8 cellular contexts compared by ENCODE assay signal in genomic region chr16:18925306-18926188, GRCh38. TPM values are rescaled to one million over a fixed set of nuclear protein-coding genes. Genes with fewer than 3 reads are reported as not detected.
DNase-seq lines count a peak whose midpoint lies in the region; ATAC-seq and TF ChIP-seq lines count a peak whose summit lies in the region.
"Not testable (repeated sequence)": the region's sequence is repeated elsewhere in the genome, so short reads cannot be mapped to it uniquely, and the experiment has no call there.

No MANE protein-coding gene starts in this region.

- H3K27ac ChIP-seq in HUES64 (ENCODE audit: low read depth, low read length) (peak overlapping the region; percentile 98; the same call in 1 of the 2 replicates), SK-N-SH (ENCODE audit: low read depth in 2 of 2, low read length in 1 of 2) (peak overlapping the region; percentile 71 to 81)

- H3K79me2 ChIP-seq in SK-N-SH (ENCODE audit: insufficient read depth): peaks cover 52% of the 10 kb centered on the region

- peak overlapping the region; percentile 93 for H3K4me3 Mint-ChIP-seq in natural killer cell treated with Interleukin-12 subunit alpha and Interleukin-12 subunit beta and Interleukin-15 and Interleukin-18, amount 100 ng/mL, for 72 hours

- not testable (repeated sequence) for H3K27me3 Mint-ChIP-seq in natural killer cell treated with Interleukin-12 subunit alpha and Interleukin-12 subunit beta and Interleukin-15 and Interleukin-18, amount 100 ng/mL, for 72 hours

- H2AFZ ChIP-seq in SK-N-SH (ENCODE audit: low read depth): 0 out of 2 replicates have a peak overlapping the region, but pooled peaks have one; percentile 41

- H3K36me3 ChIP-seq in HUES64 (ENCODE audit: insufficient read depth, low read length); SK-N-SH (replicated peaks in 1 of 2; ENCODE audit: control insufficient read depth in 1 of 2, insufficient read depth in 2 of 2, low read length in 1 of 2): not testable (repeated sequence)

- not testable (repeated sequence) for TF ChIP-seq CTCF in SK-N-SH (IDR thresholded peaks at IDR 0.05); fibroblast of the aortic adventitia (IDR thresholded peaks at IDR 0.05; ENCODE audit: insufficient read depth, low read length)

- TF ChIP-seq RAD21 in SK-N-SH (IDR thresholded peaks at IDR 0.05; ENCODE audit: low read length): not testable (repeated sequence)

- DNase-seq in DMS53 (lab: John Stamatoyannopoulos, UW) (peak; percentile 79), SK-N-SH (peak; percentile 42)
- DNase-seq in activated naive CD4-positive, alpha-beta T cell (lab: John Stamatoyannopoulos, UW): peak in 3 of 4 experiments; percentile 29 to 60 (median 54)
- DNase-seq in fibroblast of the aortic adventitia (ENCODE audit: low read depth): not testable (repeated sequence)
- DNase-seq in natural killer cell treated with Interleukin-12 subunit alpha and Interleukin-12 subunit beta and Interleukin-15 and Interleukin-18, amount 100 ng/mL, for 72 hours (ENCODE audit: low spot score): peak; percentile 83
- peak; percentile 66 for DNase-seq in stimulated activated CD8-positive, alpha-beta memory T cell treated with anti-CD3 and anti-CD28 coated beads, Interleukin-4, amount 100 ng/mL, for 48 hours

- POLR2A ChIA-PET in SK-N-SH (lab: Yijun Ruan, JAX): interaction anchor here (1.1 kb wide), 1 partner anchor 124 kb away, joined by 3 read pairs; the partner anchor contains the start of gene ARL6IP1

- not testable (repeated sequence) for H3K36me3 Mint-ChIP-seq in natural killer cell treated with Interleukin-12 subunit alpha and Interleukin-12 subunit beta and Interleukin-15 and Interleukin-18, amount 100 ng/mL, for 72 hours

- under 1% methylated on average over 66 of the region's 68 CpGs for WGBS in HUES64
- 2% methylated on average over 26 of the region's 68 CpGs for WGBS in SK-N-SH (ENCODE audit: low lambda C conversion rate)

- peak; percentile 38 for ATAC-seq in GM21786 (IDR thresholded peaks at IDR 0.05; ENCODE audit: unreplicated experiment)
- ATAC-seq in natural killer cell treated with Interleukin-12 subunit alpha and Interleukin-12 subunit beta and Interleukin-15 and Interleukin-18, amount 100 ng/mL, for 72 hours: peak; percentile 82

- peak overlapping the region; percentile 89 to 98 for H3K27ac Mint-ChIP-seq in natural killer cell treated with Interleukin-12 subunit alpha and Interleukin-12 subunit beta and Interleukin-15 and Interleukin-18, amount 100 ng/mL, for 72 hours

- TF ChIP-seq EP300 in SK-N-SH (IDR thresholded peaks at IDR 0.05; ENCODE audit: borderline replicate concordance in 1 of 2, low read depth in 1 of 2, low read length in 1 of 2): not testable (repeated sequence)

- not testable (repeated sequence) for H3K9me3 Mint-ChIP-seq in natural killer cell treated with Interleukin-12 subunit alpha and Interleukin-12 subunit beta and Interleukin-15 and Interleukin-18, amount 100 ng/mL, for 72 hours

- H3K4me2 ChIP-seq in SK-N-SH: peak overlapping the region; percentile 87

- H3K4me3 ChIP-seq in HUES64 (ENCODE audit: low read length) (peak overlapping the region; percentile 92), SK-N-SH (ENCODE audit: low read depth in 2 of 2, low read length in 1 of 2) (peak overlapping the region; percentile 63 to 88), fibroblast of the aortic adventitia (ENCODE audit: low read depth, low read length) (peak overlapping the region; percentile 65)

- CTCF ChIA-PET in SK-N-SH (lab: Yijun Ruan, JAX): interaction anchor here (0.7 kb wide), 1 partner anchor 959 kb away, joined by 3 read pairs; the partner anchor contains the start of gene GPRC5B

- H3K27me3 ChIP-seq in HUES64 (ENCODE audit: insufficient read depth, low read length); SK-N-SH (ENCODE audit: insufficient read depth): not testable (repeated sequence)

- peaks cover 19 to 36% of the 10 kb centered on the region in 2 donors for H3K4me1 Mint-ChIP-seq in natural killer cell treated with Interleukin-12 subunit alpha and Interleukin-12 subunit beta and Interleukin-15 and Interleukin-18, amount 100 ng/mL, for 72 hours (ENCODE audit: low read depth in 2 of 2)

- H3F3A ChIP-seq in SK-N-SH (replicated peaks; ENCODE audit: insufficient read depth): not testable (repeated sequence)

- H3K9me2 ChIP-seq in SK-N-SH: not testable (repeated sequence)

- H3K9me3 ChIP-seq in HUES64 (ENCODE audit: insufficient read depth, low read depth, low read length); SK-N-SH: not testable (repeated sequence)

- peak overlapping the region; percentile 84 for H3K9ac ChIP-seq in HUES64 (ENCODE audit: low read depth, low read length)
- peak overlapping the region; percentile 89 for H3K9ac ChIP-seq in SK-N-SH

- H3K4me1 ChIP-seq in HUES64 (ENCODE audit: insufficient read depth, low read length); SK-N-SH (ENCODE audit: control insufficient read depth in 1 of 2, insufficient read depth in 2 of 2, low read depth in 1 of 2, low read length in 1 of 2): not testable (repeated sequence)

- peaks cover 47% of the 10 kb centered on the region for H4K20me1 ChIP-seq in SK-N-SH (ENCODE audit: insufficient read depth)

TF ChIP-seq in SK-N-SH, 30 proteins besides CTCF, POLR2A, EP300 and RAD21:
- TF ChIP-seq MAX (IDR thresholded peaks at IDR 0.05; ENCODE audit: low read depth) (peak; percentile 50; the same call in 1 of the 2 replicates), MXI1 (IDR thresholded peaks at IDR 0.05; ENCODE audit: low read depth, low read length) (peak; percentile 90)

RNA-seq across cellular contexts. Expression of gene SMG1, which starts 0.7 kb away (rescaled TPM):
- polyA plus RNA-seq in HUES64 (2013, experiment 1 of 2): 20.7 TPM
- 19.5 TPM for polyA plus RNA-seq in HUES64 (2013, experiment 2 of 2)
- 11.2 and 14.8 TPM in 2 replicates for polyA plus RNA-seq in SK-N-SH (2012; rRNA removed)
- polyA plus RNA-seq in SK-N-SH (2012; cell fraction: cytosol; rRNA removed): 11.7 and 12.4 TPM in 2 replicates
- 16.9 and 32.5 TPM in 2 replicates for polyA plus RNA-seq in SK-N-SH (2012; cell fraction: nucleus; rRNA removed)
- 50.0 and 77.7 TPM in 2 replicates for total RNA-seq in fibroblast of the aortic adventitia (ENCODE audit: low replicate concordance)
- 100 to 1,000 TPM; 226 to 304 TPM for total RNA-seq in natural killer cell treated with Interleukin-12 subunit alpha and Interleukin-12 subunit beta and Interleukin-15 and Interleukin-18, amount 100 ng/mL, for 72 hours

RNA-seq across cellular contexts. Expression of gene TMC7, which starts 58.2 kb away (rescaled TPM):
- polyA plus RNA-seq in HUES64 (2013, experiment 1 of 2): 2.4 TPM
- polyA plus RNA-seq in HUES64 (2013, experiment 2 of 2): 3.9 TPM
- 0.66 and 0.93 TPM in 2 replicates for polyA plus RNA-seq in SK-N-SH (2012; rRNA removed)
- 0.70 and 0.90 TPM in 2 replicates for polyA plus RNA-seq in SK-N-SH (2012; cell fraction: cytosol; rRNA removed)
- 1.5 and 1.7 TPM in 2 replicates for polyA plus RNA-seq in SK-N-SH (2012; cell fraction: nucleus; rRNA removed)
- total RNA-seq in fibroblast of the aortic adventitia (ENCODE audit: low replicate concordance): 0.41 and 1.5 TPM in 2 replicates
- not detected for total RNA-seq in natural killer cell treated with Interleukin-12 subunit alpha and Interleukin-12 subunit beta and Interleukin-15 and Interleukin-18, amount 100 ng/mL, for 72 hours
